ENCODE assay signal across 9 cellular contexts in genomic region chr20:32110173-32110704, GRCh38. TPM values are rescaled to one million over a fixed set of nuclear protein-coding genes. Genes with fewer than 3 reads are reported as not detected.
DNase-seq lines count a peak whose midpoint lies in the region; ATAC-seq, FAIRE-seq and TF ChIP-seq lines count a peak whose summit lies in the region.
"Had no signal": no experiment of that assay in that cellular context is flagged by ENCODE, and none has a peak within 500 bp of the region (broad histone marks: within the 10 kb centered on the region; RNA-seq: fewer than 3 reads in every experiment).

No MANE protein-coding gene starts in this region.

- peak overlapping the region; percentile 100 for H3K27ac Mint-ChIP-seq in activated T-cell treated with anti-CD3 and anti-CD28 coated beads, Interleukin-2, amount 50 U/mL, for 24 hours
- peak overlapping the region; percentile 99 to 100 for H3K27ac Mint-ChIP-seq in T-cell

- TF ChIP-seq CTCF in foreskin keratinocyte (conservative IDR thresholded peaks at IDR 0.05): no peak

- WGBS in small intestine, 3 donors: 0 to 4% (median 2%) methylated on average over 8 of the region's 8 CpGs

- CTCF ChIA-PET in T-cell (lab: Charles Lee): interaction anchor here in 1 of 2 donors (0.7 to 1.2 kb wide), 2 partner anchors 387 to 502 kb away, joined by 3 to 4 read pairs; no protein-coding TSS in a partner anchor

- peak overlapping the region; percentile 88 for H3K4me3 Mint-ChIP-seq in activated T-cell treated with anti-CD3 and anti-CD28 coated beads, Interleukin-2, amount 50 U/mL, for 24 hours
- H3K4me3 Mint-ChIP-seq in T-cell: peak overlapping the region; percentile 95 to 99 (median 99)

- H3K4me1 Mint-ChIP-seq in activated T-cell treated with anti-CD3 and anti-CD28 coated beads, Interleukin-2, amount 50 U/mL, for 24 hours (ENCODE audit: low read depth): peaks cover 43% of the 10 kb centered on the region
- H3K4me1 Mint-ChIP-seq in T-cell: peaks cover 46 to 52% (median 51%) of the 10 kb centered on the region in 3 donors

- no peak for FAIRE-seq in small intestine (lab: Jason Lieb, UNC)

- no peaks in the 10 kb centered on the region for H3K27me3 Mint-ChIP-seq in activated T-cell treated with anti-CD3 and anti-CD28 coated beads, Interleukin-2, amount 50 U/mL, for 24 hours
- no peaks in the 10 kb centered on the region for H3K27me3 Mint-ChIP-seq in T-cell

- no peaks in the 10 kb centered on the region for H3K9me3 Mint-ChIP-seq in activated T-cell treated with anti-CD3 and anti-CD28 coated beads, Interleukin-2, amount 50 U/mL, for 24 hours
- H3K9me3 Mint-ChIP-seq in T-cell: no peaks in the 10 kb centered on the region

- H3K4me1 ChIP-seq in foreskin keratinocyte (no peaks in the 10 kb centered on the region), small intestine (ENCODE audit: control insufficient read depth in 2 of 2, insufficient read depth in 1 of 2, low read depth in 1 of 2, low read length in 1 of 2) (peaks cover 5 to 11% of the 10 kb centered on the region in 2 donors)

- no peaks in the 10 kb centered on the region for H3K9me3 ChIP-seq in small intestine (ENCODE audit: control insufficient read depth, low read depth)

- no peak for DNase-seq in activated T-cell treated with anti-CD3 and anti-CD28 coated beads, Interleukin-2, amount 50 U/mL, for 24 hours
- DNase-seq in activated T-cell treated with anti-CD3 and anti-CD28 coated beads for 4 hours (no peak), T-cell (no peak), foreskin keratinocyte (no peak), small intestine (no peak), AML-193 (lab: John Stamatoyannopoulos, UW) (no peak), putamen (ENCODE audit: low spot score) (no peak)
- DNase-seq in activated effector memory CD4-positive, alpha-beta T cell treated with Interleukin-2 at 50 U/mL for 16 hours: no peak

- peaks cover 42% of the 10 kb centered on the region for H3K36me3 Mint-ChIP-seq in activated T-cell treated with anti-CD3 and anti-CD28 coated beads, Interleukin-2, amount 50 U/mL, for 24 hours (ENCODE audit: low read depth)
- peaks cover 3% of the 10 kb centered on the region for H3K36me3 Mint-ChIP-seq in T-cell

- H3K36me3 ChIP-seq in small intestine (ENCODE audit: control insufficient read depth in 2 of 2, insufficient read depth in 2 of 2, low read length in 2 of 2): no peaks in the 10 kb centered on the region

- H3K27me3 ChIP-seq in foreskin keratinocyte: no peaks in the 10 kb centered on the region
- no peaks in the 10 kb centered on the region for H3K27me3 ChIP-seq in small intestine (ENCODE audit: control insufficient read depth in 2 of 2, insufficient read depth in 2 of 2, low read length in 2 of 2)

- POLR2A ChIA-PET in T-cell (lab: Charles Lee): interaction anchor here in 1 of 2 donors (0.6 kb wide), 1 partner anchor 536 kb away, joined by 6 read pairs; no protein-coding TSS in a partner anchor

- H3K27ac ChIP-seq in foreskin keratinocyte: peak overlapping the region; percentile 100
- peak overlapping the region; percentile 95 to 98 for H3K27ac ChIP-seq in small intestine (ENCODE audit: low read depth in 1 of 2, low read length in 1 of 2)

- ATAC-seq in T-cell (replicated peaks in 1 of 4): peak in 1 of 4 experiments; percentile 3
- ATAC-seq in foreskin keratinocyte: peak; percentile 9

- H3K4me3 ChIP-seq in small intestine (ENCODE audit: low read depth in 1 of 2, low read length in 2 of 2): peak overlapping the region; percentile 81 to 91

RNA-seq across cellular contexts. Expression of gene TM9SF4, which starts 0.7 kb away (rescaled TPM):
- total RNA-seq in T-cell (10 to 100 TPM; 32.6 to 42.3 (median 38.0) TPM), foreskin keratinocyte (40.6 and 43.2 TPM in 2 replicates)
- polyA plus RNA-seq in foreskin keratinocyte (25.7 and 26.7 TPM in 2 replicates), small intestine (10 to 100 TPM; 10.5 to 27.4 (median 13.0) TPM)

RNA-seq across cellular contexts. Expression of gene HCK, which starts 58.2 kb away (rescaled TPM):
- 1 to 10 TPM in 1 of 5 donors, under 1 TPM in 4; 0.29 to 1.5 (median 0.73) TPM for total RNA-seq in T-cell
- not detected in 2 replicates for total RNA-seq in foreskin keratinocyte
- polyA plus RNA-seq in foreskin keratinocyte: not detected in 2 replicates
- polyA plus RNA-seq in small intestine: 10 to 100 TPM; 10.1 to 34.0 (median 11.8) TPM
- total RNA-seq: dermis microvascular lymphatic vessel endothelial cell had no signal
